ENCODE assay signal across 9 cellular contexts in genomic region chr13:103067751-103068563, GRCh38. TPM values are rescaled to one million over a fixed set of nuclear protein-coding genes. Genes with fewer than 3 reads are reported as not detected.
A peak's percentile ranks its signal among the peaks of the same experiment; 100 is the strongest.
DNase-seq lines count a peak whose midpoint lies in the region; ATAC-seq and TF ChIP-seq lines count a peak whose summit lies in the region.
"Had no signal": no experiment of that assay in that cellular context is flagged by ENCODE, and none has a peak within 500 bp of the region (broad histone marks: within the 10 kb centered on the region; RNA-seq: fewer than 3 reads in every experiment).

No MANE protein-coding gene starts in this region.

- H3K9me3 ChIP-seq in iPS DF 6.9 (ENCODE audit: control insufficient read depth, insufficient read depth, low read length) (no peaks in the 10 kb centered on the region), psoas muscle (no peaks in the 10 kb centered on the region)

- H3K4me3 ChIP-seq in iPS DF 6.9 (ENCODE audit: low read length) (no peak overlapping the region), psoas muscle (no peak overlapping the region)

- WGBS in iPS DF 6.9 (ENCODE audit: insufficient coverage, insufficient read length) = no CpG with 5 or more reads among the region's 7 CpGs
- 67 to 75% (median 70%) methylated on average over 7 of the region's 7 CpGs for WGBS in psoas muscle, 3 donors

- H3K27ac Mint-ChIP-seq in activated naive CD8-positive, alpha-beta T cell treated with anti-CD3 and anti-CD28 coated beads, Interleukin-2, amount 50 U/mL, for 24 hours = no peak overlapping the region
- no peak overlapping the region for H3K27ac Mint-ChIP-seq in glutamatergic neuron (ENCODE audit: unreplicated experiment)

- H3K27me3 Mint-ChIP-seq in activated naive CD8-positive, alpha-beta T cell treated with anti-CD3 and anti-CD28 coated beads, Interleukin-2, amount 50 U/mL, for 24 hours = no peaks in the 10 kb centered on the region
- H3K27me3 Mint-ChIP-seq in glutamatergic neuron (ENCODE audit: unreplicated experiment) = no peaks in the 10 kb centered on the region

- DNase-seq in HPDE6-E6E7 (ENCODE audit: extremely low spot score) = peak; percentile 76
- peak; percentile 48 for DNase-seq in iPS DF 6.9 (ENCODE audit: low read depth, low spot score)
- DNase-seq in NCI-H2196 treated with DMSO at 0.1 percent for 48 hours (lab: John Stamatoyannopoulos, UW; ENCODE audit: unreplicated experiment) = no peak
- no peak for DNase-seq in activated naive CD8-positive, alpha-beta T cell treated with anti-CD3 and anti-CD28 coated beads, Interleukin-2, amount 50 U/mL, for 24 hours
- no peak for DNase-seq in psoas muscle
- no peak for DNase-seq in glutamatergic neuron
- DNase-seq: hippocampal formation had no signal

- ATAC-seq in GM18499 (IDR thresholded peaks at IDR 0.05; ENCODE audit: insufficient read depth, unreplicated experiment) = peak; percentile 55
- peak; percentile 60 for ATAC-seq in GM21515 (IDR thresholded peaks at IDR 0.05; ENCODE audit: unreplicated experiment)
- no peak for ATAC-seq in activated naive CD8-positive, alpha-beta T cell treated with anti-CD3 and anti-CD28 coated beads, Interleukin-2, amount 50 U/mL, for 24 hours
- ATAC-seq in psoas muscle = no peak

- intact Hi-C loops in psoas muscle (cut with DNase I) = no loop called here

- H3K27me3 ChIP-seq in iPS DF 6.9 (ENCODE audit: control insufficient read depth, insufficient read depth, low read length) (no peaks in the 10 kb centered on the region), psoas muscle (ENCODE audit: insufficient read depth in 3 of 3, low read length in 2 of 3) (no peaks in the 10 kb centered on the region)

- H3K4me3 Mint-ChIP-seq in activated naive CD8-positive, alpha-beta T cell treated with anti-CD3 and anti-CD28 coated beads, Interleukin-2, amount 50 U/mL, for 24 hours = no peak overlapping the region
- H3K4me3 Mint-ChIP-seq in glutamatergic neuron (ENCODE audit: unreplicated experiment) = no peak overlapping the region

- no peaks in the 10 kb centered on the region for H3K36me3 Mint-ChIP-seq in activated naive CD8-positive, alpha-beta T cell treated with anti-CD3 and anti-CD28 coated beads, Interleukin-2, amount 50 U/mL, for 24 hours (ENCODE audit: low read depth)
- peaks cover 4% of the 10 kb centered on the region for H3K36me3 Mint-ChIP-seq in glutamatergic neuron (ENCODE audit: unreplicated experiment)

- TF ChIP-seq CTCF in psoas muscle (IDR thresholded peaks at IDR 0.05) = no peak
- no peak for TF ChIP-seq CTCF in glutamatergic neuron (IDR thresholded peaks at IDR 0.05; ENCODE audit: partially characterized antibody, unreplicated experiment)

- H3K4me1 ChIP-seq in iPS DF 6.9 (ENCODE audit: control insufficient read depth, insufficient read depth, low read length) = peaks cover 9% of the 10 kb centered on the region
- H3K4me1 ChIP-seq in psoas muscle = no peaks in the 10 kb centered on the region

- H3K27ac ChIP-seq in iPS DF 6.9 (ENCODE audit: low read length) = no peak overlapping the region
- H3K27ac ChIP-seq in psoas muscle = no peak overlapping the region

- H3K9me3 Mint-ChIP-seq in activated naive CD8-positive, alpha-beta T cell treated with anti-CD3 and anti-CD28 coated beads, Interleukin-2, amount 50 U/mL, for 24 hours = no peaks in the 10 kb centered on the region
- H3K9me3 Mint-ChIP-seq in glutamatergic neuron (ENCODE audit: unreplicated experiment) = no peaks in the 10 kb centered on the region

- no peaks in the 10 kb centered on the region for H3K4me1 Mint-ChIP-seq in activated naive CD8-positive, alpha-beta T cell treated with anti-CD3 and anti-CD28 coated beads, Interleukin-2, amount 50 U/mL, for 24 hours
- H3K4me1 Mint-ChIP-seq in glutamatergic neuron (ENCODE audit: low read depth, unreplicated experiment) = peaks cover 5% of the 10 kb centered on the region

- H3K36me3 ChIP-seq in iPS DF 6.9 (ENCODE audit: control insufficient read depth, insufficient read depth, low read length) (no peaks in the 10 kb centered on the region), psoas muscle (ENCODE audit: insufficient read depth in 1 of 2, low read depth in 1 of 2) (no peaks in the 10 kb centered on the region)

RNA-seq across cellular contexts. Expression of gene SLC10A2, which starts 1.7 kb away (rescaled TPM):
- total RNA-seq in psoas muscle (not detected), glutamatergic neuron (ENCODE audit: unreplicated experiment) (not detected)
- not detected for polyA plus RNA-seq in psoas muscle

Comparison
In these comparisons a context has a peak if more than half of its experiments do, and no peak if none do; other contexts are left out.
1. ATAC-seq: peak in GM18499 (single experiment) and GM21515 (single experiment); none in activated naive CD8-positive, alpha-beta T cell treated with anti-CD3 and anti-CD28 coated beads, Interleukin-2, amount 50 U/mL, for 24 hours (single experiment) and psoas muscle (0 of 4).
2. DNase-seq: peak in HPDE6-E6E7 (single experiment) and iPS DF 6.9 (single experiment); none in NCI-H2196 treated with DMSO at 0.1 percent for 48 hours (single experiment), activated naive CD8-positive, alpha-beta T cell treated with anti-CD3 and anti-CD28 coated beads, Interleukin-2, amount 50 U/mL, for 24 hours (single experiment), psoas muscle (0 of 2) and glutamatergic neuron (single experiment).